7 cellular contexts compared by ENCODE assay signal in genomic region chr6:35570885-35571330, GRCh38. TPM values are rescaled to one million over a fixed set of nuclear protein-coding genes. Genes with fewer than 3 reads are reported as not detected.
"Had no signal": no experiment of that assay in that cellular context is flagged by ENCODE, and none has a peak within 500 bp of the region (broad histone marks: within the 10 kb centered on the region; RNA-seq: fewer than 3 reads in every experiment).

No MANE protein-coding gene starts in this region.

RNA-seq across cellular contexts. Expression of gene TULP1, which starts 58.2 kb away (rescaled TPM):
- total RNA-seq: activated CD8-positive, alpha-beta T cell treated with anti-CD3 and anti-CD28 coated beads for 36 hours; ascending aorta; body of pancreas; OCI-LY7; RPMI7951; SJSA1; T-helper 1 cell treated with Interleukin-12 subunit alpha and Interleukin-12 subunit beta and Interleukin-4 antibody, amounts not matched to agents 30 ng/mL and 1 ng/mL, for 36 hours had no signal
